ENCODE assay signal across 1 cellular context in genomic region chr5:173294673-173295320, GRCh38.
TF ChIP-seq lines count a peak whose summit lies in the region.

No MANE protein-coding gene starts in this region.

TF ChIP-seq in GM12878, 131 proteins besides CTCF, POLR2A, EP300 and RAD21:
- TF ChIP-seq SRF (IDR thresholded peaks at IDR 0.05; ENCODE audit: low read depth in 2 of 2, low read length in 2 of 2) (no peak), NBN (IDR thresholded peaks at IDR 0.05) (no peak), RELA (IDR thresholded peaks at IDR 0.05; ENCODE audit: borderline replicate concordance, partially characterized antibody) (no peak), POLR2AphosphoS5 (IDR thresholded peaks at IDR 0.05; ENCODE audit: low read length) (no peak), CHD2 (IDR thresholded peaks at IDR 0.05; ENCODE audit: borderline replicate concordance, low read depth, low read length) (no peak), IRF4 (IDR thresholded peaks at IDR 0.05; ENCODE audit: low read depth, low read length) (no peak), RFX5 (IDR thresholded peaks at IDR 0.05; ENCODE audit: low read depth, low read length) (no peak), HDGF (IDR thresholded peaks at IDR 0.05) (no peak), HDAC2 (IDR thresholded peaks at IDR 0.05) (no peak), GATAD2B (conservative IDR thresholded peaks at IDR 0.05; ENCODE audit: low read depth) (no peak), ZNF274 (IDR thresholded peaks at IDR 0.05; ENCODE audit: insufficient read depth, insufficient read length) (no peak), ATF7 (IDR thresholded peaks at IDR 0.05; ENCODE audit: low read depth) (no peak)
